Comparison of ENCODE assay signal across 8 cellular contexts in genomic region chr20:32743237-32744112, GRCh38. TPM values are rescaled to one million over a fixed set of nuclear protein-coding genes. Genes with fewer than 3 reads are reported as not detected.
DNase-seq lines count a peak whose midpoint lies in the region; ATAC-seq, FAIRE-seq and TF ChIP-seq lines count a peak whose summit lies in the region.

Gene COMMD7, minus strand, starts transcription at chr20:32743467. Its CDS starts 76 bp downstream, at chr20:32743391.

- WGBS in pancreas, 2 donors = 1% methylated on average over 44 to 64 of the region's 64 CpGs

- H3K36me3 ChIP-seq in ACC112 (ENCODE audit: insufficient read depth, low read length) (no peaks in the 10 kb centered on the region), pancreas (no peaks in the 10 kb centered on the region)

- intact Hi-C loops in head of caudate nucleus (cut with DNase I) (no loop called here), pancreas (cut with DNase I) (no loop called here)

- ATAC-seq in GM18907 (IDR thresholded peaks at IDR 0.05; ENCODE audit: unreplicated experiment) = peak; percentile 62
- peak; percentile 84 to 97 (median 89) for ATAC-seq in pancreas

- H3K4me1 ChIP-seq in ACC112 (ENCODE audit: control insufficient read depth, insufficient read depth, low read length, unreplicated experiment) = peaks cover 16% of the 10 kb centered on the region
- H3K4me1 ChIP-seq in pancreas = peaks cover 0 to 6% (median 0%) of the 10 kb centered on the region in 3 donors

- peaks cover 2% of the 10 kb centered on the region for H3K36me3 Mint-ChIP-seq in activated naive CD4-positive, alpha-beta T cell treated with anti-CD3 and anti-CD28 coated beads, Interleukin-2, amount 50 U/mL, for 24 hours
- H3K36me3 Mint-ChIP-seq in type B pancreatic cell = no peaks in the 10 kb centered on the region

- H3K79me2 ChIP-seq in ACC112 (ENCODE audit: control insufficient read depth, insufficient read depth, low read length, unreplicated experiment) = peaks cover 16% of the 10 kb centered on the region

- H3K27me3 ChIP-seq in ACC112 (ENCODE audit: insufficient read depth, low read length) (no peaks in the 10 kb centered on the region), pancreas (no peaks in the 10 kb centered on the region)

- no peak for TF ChIP-seq CTCF in pancreas (IDR thresholded peaks at IDR 0.05)
- no peak for TF ChIP-seq CTCF in type B pancreatic cell (conservative IDR thresholded peaks at IDR 0.05)

- in situ Hi-C loops in SK-MEL-5 (cut with HindIII; ENCODE audit: low pct_unique_long_range_greater_than_20kb, low sequenced_read_pairs) = no loop called here

- no peaks in the 10 kb centered on the region for H3K9me3 ChIP-seq in pancreas

- H3K4me3 Mint-ChIP-seq in activated naive CD4-positive, alpha-beta T cell treated with anti-CD3 and anti-CD28 coated beads, Interleukin-2, amount 50 U/mL, for 24 hours = peak within 1 kb of the TSS; percentile 96
- H3K4me3 Mint-ChIP-seq in type B pancreatic cell = peak within 1 kb of the TSS; percentile 96

- H3K4me3 ChIP-seq in ACC112 (ENCODE audit: low read depth, low read length) (peak within 1 kb of the TSS; percentile 93), pancreas (peak within 1 kb of the TSS; percentile 51 to 80 (median 64))

- no peak within 1 kb of the TSS for H3K27ac ChIP-seq in ACC112 (ENCODE audit: low read depth, low read length)
- H3K27ac ChIP-seq in pancreas = peak within 1 kb of the TSS; percentile 61 to 82 (median 74)

- no peaks in the 10 kb centered on the region for H3K9me3 Mint-ChIP-seq in activated naive CD4-positive, alpha-beta T cell treated with anti-CD3 and anti-CD28 coated beads, Interleukin-2, amount 50 U/mL, for 24 hours
- no peaks in the 10 kb centered on the region for H3K9me3 Mint-ChIP-seq in type B pancreatic cell

- H3K27me3 Mint-ChIP-seq in activated naive CD4-positive, alpha-beta T cell treated with anti-CD3 and anti-CD28 coated beads, Interleukin-2, amount 50 U/mL, for 24 hours = no peaks in the 10 kb centered on the region
- H3K27me3 Mint-ChIP-seq in type B pancreatic cell = no peaks in the 10 kb centered on the region

- H3K27ac Mint-ChIP-seq in activated naive CD4-positive, alpha-beta T cell treated with anti-CD3 and anti-CD28 coated beads, Interleukin-2, amount 50 U/mL, for 24 hours = peak within 1 kb of the TSS; percentile 92
- peak within 1 kb of the TSS; percentile 98 for H3K27ac Mint-ChIP-seq in type B pancreatic cell

- H2AFZ ChIP-seq in ACC112 (ENCODE audit: low read length, unreplicated experiment) = peak within 1 kb of the TSS; percentile 87

- DNase-seq in HT1080 (ENCODE audit: low read depth) = peak; percentile 23
- DNase-seq in SK-MEL-5 (ENCODE audit: low read depth, low spot score) = peak; percentile 42
- peak; percentile 36 to 84 (median 66) for DNase-seq in head of caudate nucleus
- DNase-seq in pancreas = peak; percentile 60 to 88 (median 66)
- DNase-seq in type B pancreatic cell (ENCODE audit: extremely low spot score, unreplicated experiment) = peak; percentile 81

- no peak for FAIRE-seq in pancreas (lab: Jason Lieb, UNC)

- peaks cover 30% of the 10 kb centered on the region for H3K4me1 Mint-ChIP-seq in activated naive CD4-positive, alpha-beta T cell treated with anti-CD3 and anti-CD28 coated beads, Interleukin-2, amount 50 U/mL, for 24 hours
- peaks cover 21% of the 10 kb centered on the region for H3K4me1 Mint-ChIP-seq in type B pancreatic cell (ENCODE audit: unreplicated experiment)

RNA-seq across cellular contexts. Expression of gene COMMD7, which starts in this region (rescaled TPM):
- 48.3 and 53.9 TPM in 2 replicates for total RNA-seq in HT1080 (2014; rRNA removed; shearing (Covaris generic))
- 58.7 and 61.3 TPM in 2 replicates for polyA plus RNA-seq in HT1080 (2015; cell fraction: cytosol; rRNA removed)
- polyA plus RNA-seq in HT1080 (2015; cell fraction: nucleus; rRNA removed) = 20.5 and 22.1 TPM in 2 replicates
- 47.5 and 49.2 TPM in 2 replicates for total RNA-seq in SK-MEL-5 (2014; rRNA removed; shearing (Covaris generic))
- 37.3 and 37.5 TPM in 2 replicates for polyA plus RNA-seq in SK-MEL-5 (2015; cell fraction: cytosol; rRNA removed)
- polyA plus RNA-seq in SK-MEL-5 (2015; cell fraction: nucleus; rRNA removed) = 14.4 and 22.8 TPM in 2 replicates
- total RNA-seq in pancreas (10 to 100 TPM; 12.9 to 25.7 (median 15.9) TPM), type B pancreatic cell (ENCODE audit: low replicate concordance) (72.3 and 82.3 TPM in 2 replicates)
- 10 to 100 TPM; 26.8 to 29.1 TPM for polyA plus RNA-seq in pancreas

Comparison
In these comparisons a context has a peak if more than half of its experiments do, and no peak if none do; other contexts are left out.
1. DNase-seq: peak in every context shown above with its lines; median percentile 81 in type B pancreatic cell; 66 in head of caudate nucleus; 66 in pancreas; 42 in SK-MEL-5; 23 in HT1080.